In the genomic region with DNA sequence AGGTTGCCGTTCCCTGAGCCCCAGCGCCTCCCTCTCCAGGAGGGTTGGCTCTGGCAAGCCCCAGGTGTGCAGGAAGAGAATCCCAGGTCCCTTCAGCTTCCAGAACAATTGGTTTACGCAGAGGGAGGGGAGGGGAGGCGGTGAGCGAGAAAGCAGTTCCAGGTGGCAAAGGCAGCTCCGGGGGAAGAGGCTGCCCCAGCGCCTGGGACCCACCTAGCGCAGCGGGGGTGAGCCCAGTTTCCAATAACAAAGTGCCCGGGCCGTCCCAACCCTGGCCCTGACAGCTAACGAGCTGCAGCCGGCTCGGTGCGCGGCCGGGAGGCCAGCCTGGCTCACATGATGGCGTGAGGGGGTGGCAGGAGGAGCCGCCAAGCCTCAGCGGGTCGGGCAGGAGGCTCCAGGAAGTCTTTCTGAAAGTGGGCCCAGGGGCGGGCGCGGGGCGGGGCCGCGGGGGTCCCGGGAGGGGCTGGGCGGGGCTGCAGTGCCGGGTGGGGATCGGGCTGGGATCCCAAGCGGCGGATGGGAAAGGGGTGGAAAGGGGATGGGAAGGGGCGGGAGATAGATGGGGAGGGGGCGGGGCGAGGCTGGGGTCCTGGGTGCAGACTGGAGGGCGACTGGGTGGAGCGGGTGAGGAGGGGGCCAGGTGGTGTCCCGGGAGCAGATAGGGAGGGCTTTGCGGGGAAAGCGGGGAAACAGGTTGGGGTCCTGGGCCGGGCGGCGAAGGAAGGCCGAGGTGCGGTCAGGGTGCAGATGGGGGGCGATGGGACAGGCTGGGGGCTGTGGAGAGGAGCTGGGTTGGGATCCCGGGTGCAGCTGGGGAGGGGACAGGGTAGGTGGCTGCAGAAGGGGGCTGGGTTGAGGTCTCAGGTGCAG, we compare ENCODE assay signal across 9 cellular contexts. TPM values are rescaled to one million over a fixed set of nuclear protein-coding genes. Genes with fewer than 3 reads are reported as not detected.
DNase-seq lines count a peak whose midpoint lies in the region; ATAC-seq lines count a peak whose summit lies in the region.
"Had no signal": no experiment of that assay in that cellular context is flagged by ENCODE, and none has a peak within 500 bp of the region (broad histone marks: within the 10 kb centered on the region; RNA-seq: fewer than 3 reads in every experiment).

No MANE protein-coding gene starts in this region.

- H3K36me3 ChIP-seq in mesodermal cell (ENCODE audit: control insufficient read depth, insufficient read depth, low read length) = no peaks in the 10 kb centered on the region

- peaks cover 8% of the 10 kb centered on the region for H3K4me1 ChIP-seq in mesodermal cell (ENCODE audit: control insufficient read depth, insufficient read depth, low read length, poor library complexity, severe bottlenecking)

- no peak for ATAC-seq in GM19455 (IDR thresholded peaks at IDR 0.05; ENCODE audit: unreplicated experiment)
- no peak for ATAC-seq in HG03442 (IDR thresholded peaks at IDR 0.05; ENCODE audit: unreplicated experiment)

- H3K27ac ChIP-seq in epithelial cell of prostate (peak overlapping the region; percentile 82), mesodermal cell (ENCODE audit: low read depth, low read length, severe bottlenecking) (peak overlapping the region; percentile 84), substantia nigra (ENCODE audit: low read depth, low read length, poor library complexity, severe bottlenecking) (peak overlapping the region; percentile 30)

- no peaks in the 10 kb centered on the region for H3K9me3 ChIP-seq in mesodermal cell (ENCODE audit: control insufficient read depth, low read length)

- WGBS in mesodermal cell (ENCODE audit: insufficient coverage in 2 of 2), 2 experiments = 6 to 7% methylated on average over 24 to 38 of the region's 48 CpGs

- H3K4me3 ChIP-seq in mesodermal cell (ENCODE audit: extremely low read depth, insufficient read depth, low read length, poor library complexity, severe bottlenecking) = peak overlapping the region; percentile 26

- peak; percentile 27 for DNase-seq in NCI-H2107 treated with DMSO at 0.1 percent for 48 hours (lab: John Stamatoyannopoulos, UW; ENCODE audit: unreplicated experiment)
- DNase-seq in NCI-H2107 (lab: John Stamatoyannopoulos, UW) = no peak
- peak; percentile 36 for DNase-seq in activated CD4-positive, CD25-positive, alpha-beta regulatory T cell treated with anti-CD3 and anti-CD28 coated beads, Interleukin-2, amount 50 U/mL, for 72 hours
- no peak for DNase-seq in epithelial cell of prostate (ENCODE audit: low read depth, low spot score)
- DNase-seq in substantia nigra (lab: John Stamatoyannopoulos, UW) = peak in 30 of 49 donors; percentile 14 to 71 (median 50)
- DNase-seq: DND-41 had no signal

RNA-seq across cellular contexts. Expression of a gene that starts 22.8 kb away (rescaled TPM):
- polyA plus RNA-seq in mesodermal cell (2013, experiment 1 of 2) = 4.3 TPM
- polyA plus RNA-seq in mesodermal cell (2013, experiment 2 of 2) = 4.7 TPM

RNA-seq across cellular contexts. Expression of a gene that starts 48.7 kb away (rescaled TPM):
- not detected for polyA plus RNA-seq in mesodermal cell (2013, experiment 1 of 2)
- polyA plus RNA-seq in mesodermal cell (2013, experiment 2 of 2) = not detected

Comparison
In these comparisons a context has a peak if more than half of its experiments do, and no peak if none do; other contexts are left out.
1. DNase-seq: peak in NCI-H2107 treated with DMSO at 0.1 percent for 48 hours (single experiment), activated CD4-positive, CD25-positive, alpha-beta regulatory T cell treated with anti-CD3 and anti-CD28 coated beads, Interleukin-2, amount 50 U/mL, for 72 hours (single experiment) and substantia nigra (30 of 49); none in NCI-H2107 (single experiment) and epithelial cell of prostate (single experiment).
2. H3K27ac ChIP-seq: peak in every context shown above with its lines; median percentile 84 in mesodermal cell; 82 in epithelial cell of prostate; 30 in substantia nigra.